In genomic region chr2:14631676-14632075, GRCh38 we compare ENCODE assay signal across 13 cellular contexts. TPM values are rescaled to one million over a fixed set of nuclear protein-coding genes. Genes with fewer than 3 reads are reported as not detected.
A peak's percentile ranks its signal among the peaks of the same experiment; 100 is the strongest.
DNase-seq lines count a peak whose midpoint lies in the region; ATAC-seq, FAIRE-seq and TF ChIP-seq lines count a peak whose summit lies in the region.
"Had no signal": no experiment of that assay in that cellular context is flagged by ENCODE, and none has a peak within 500 bp of the region (broad histone marks: within the 10 kb centered on the region; RNA-seq: fewer than 3 reads in every experiment).

No MANE protein-coding gene starts in this region.

- H3K27ac ChIP-seq in H9 (ENCODE audit: insufficient read length, low read depth, low read length) (no peak overlapping the region), right atrium auricular region (no peak overlapping the region)
- H3K27ac ChIP-seq: SK-N-MC had no signal

- H2AK5ac ChIP-seq in H9 (ENCODE audit: insufficient read length, low read length), result no peak overlapping the region

- no peak for FAIRE-seq in bronchial epithelial cell (lab: Jason Lieb, UNC)

- no peak overlapping the region for H4K91ac ChIP-seq in H9 (ENCODE audit: insufficient read length, low read depth, low read length)

- no peak overlapping the region for H2BK120ac ChIP-seq in H9 (ENCODE audit: low read depth, low read length, poor library complexity, severe bottlenecking)

- H4K20me1 ChIP-seq in H9 (ENCODE audit: control insufficient read depth, insufficient read depth, insufficient read length), result no peaks in the 10 kb centered on the region

- H2BK12ac ChIP-seq in H9 (ENCODE audit: insufficient read length, low read depth, low read length), result no peak overlapping the region

- no peak overlapping the region for H2BK20ac ChIP-seq in H9 (ENCODE audit: low read depth, low read length, poor library complexity, severe bottlenecking)

- H3K4me2 ChIP-seq in H9 (ENCODE audit: insufficient read depth, insufficient read length, low read length), result peak overlapping the region; percentile 75

- no CpG with 5 or more reads among the region's 1 CpG for WGBS in H9 (ENCODE audit: extremely low coverage, insufficient read length, low lambda C conversion rate)

- no peak overlapping the region for H3K56ac ChIP-seq in H9 (ENCODE audit: insufficient read length, low read depth, low read length)

- no peaks in the 10 kb centered on the region; a peak in 1 of 7 replicates for H3K36me3 Mint-ChIP-seq in H9 (ENCODE audit: insufficient read depth in 1 of 3, low read depth in 3 of 3)
- H3K36me3 Mint-ChIP-seq: IgD-negative memory B cell had no signal

- no peak overlapping the region for H2BK15ac ChIP-seq in H9 (ENCODE audit: low read depth, low read length)

- peak overlapping the region; percentile 60 to 81 for H3K4me3 Mint-ChIP-seq in H9
- H3K4me3 Mint-ChIP-seq: CD4-positive, alpha-beta T cell; IgD-negative memory B cell had no signal

- H2AFZ ChIP-seq in H9 (ENCODE audit: low read length), result no peak overlapping the region

- peaks cover 22 to 29% of the 10 kb centered on the region in 2 experiments for H3K4me1 Mint-ChIP-seq in H9

- H3K79me2 ChIP-seq in H9 (ENCODE audit: insufficient read depth, low read length), result no peaks in the 10 kb centered on the region

- H3K27me3 Mint-ChIP-seq in H9 (ENCODE audit: low read depth), result peaks cover 82% of the 10 kb centered on the region

- no peaks in the 10 kb centered on the region for H3K9me3 ChIP-seq in H9 (ENCODE audit: control insufficient read depth, low read depth, low read length)
- H3K9me3 ChIP-seq in right atrium auricular region, result no peaks in the 10 kb centered on the region

- H3K9me3 Mint-ChIP-seq in H9, result no peaks in the 10 kb centered on the region; a peak in 2 of 5 replicates
- H3K9me3 Mint-ChIP-seq: CD4-positive, alpha-beta T cell had no signal

- DNase-seq in H9 (no peak), bronchial epithelial cell (ENCODE audit: low read depth) (no peak), kidney epithelial cell (ENCODE audit: low read depth) (no peak), retinal pigment epithelial cell (ENCODE audit: low read depth) (no peak), activated gamma-delta T cell treated with Interleukin-2 at 50 U/mL for 16 hours (no peak), right atrium auricular region (ENCODE audit: low spot score) (no peak)
- DNase-seq in activated T-cell treated with anti-CD3 and anti-CD28 coated beads, Interleukin-2, amount 50 U/mL, for 48 hours, result no peak
- DNase-seq: activated CD4-positive, alpha-beta T cell treated with anti-CD3 and anti-CD28 coated beads, Interleukin-2, amount 50 U/mL, for 4 hours; CD4-positive, alpha-beta T cell; NCI-H1436 treated with DMSO at 0.1 percent for 48 hours had no signal

- no peak overlapping the region for H3K18ac ChIP-seq in H9 (ENCODE audit: insufficient read length, low read depth, low read length)

- H3K23ac ChIP-seq in H9 (ENCODE audit: insufficient read length, low read depth, low read length), result no peak overlapping the region

- H3K36me3 ChIP-seq in bronchial epithelial cell (ENCODE audit: control insufficient read depth, insufficient read depth, low read length) (no peaks in the 10 kb centered on the region), kidney epithelial cell (ENCODE audit: control insufficient read depth, insufficient read depth, low read length) (no peaks in the 10 kb centered on the region), right atrium auricular region (no peaks in the 10 kb centered on the region)

- no peak for TF ChIP-seq CTCF in H9 (conservative IDR thresholded peaks at IDR 0.05)
- TF ChIP-seq CTCF in bronchial epithelial cell (IDR thresholded peaks at IDR 0.05; ENCODE audit: insufficient read depth, low read length, severe bottlenecking), result no peak
- no peak for TF ChIP-seq CTCF in kidney epithelial cell (IDR thresholded peaks at IDR 0.05; ENCODE audit: insufficient read depth, low read length, poor library complexity, severe bottlenecking)
- no peak for TF ChIP-seq CTCF in retinal pigment epithelial cell (conservative IDR thresholded peaks at IDR 0.05; ENCODE audit: low read depth, low read length)
- TF ChIP-seq CTCF in right atrium auricular region (IDR thresholded peaks at IDR 0.05), result no peak

- H3K27me3 ChIP-seq in H9 (ENCODE audit: insufficient read depth, low read length) (peaks cover 25% of the 10 kb centered on the region), bronchial epithelial cell (ENCODE audit: control insufficient read depth, insufficient read depth, low read length) (no peaks in the 10 kb centered on the region), kidney epithelial cell (ENCODE audit: control insufficient read depth, insufficient read depth, low read length) (no peaks in the 10 kb centered on the region), right atrium auricular region (peaks cover 0 to 9% of the 10 kb centered on the region in 2 donors)

- no peak overlapping the region for H4K5ac ChIP-seq in H9 (ENCODE audit: insufficient read length, low read depth, low read length)

- no peaks in the 10 kb centered on the region for H3K79me1 ChIP-seq in H9 (ENCODE audit: insufficient read depth, low read depth, low read length, poor library complexity, severe bottlenecking)

- H3K23me2 ChIP-seq in H9 (ENCODE audit: insufficient read length, low read depth, low read length, poor library complexity, severe bottlenecking), result peaks cover 18% of the 10 kb centered on the region

- H3K4me3 ChIP-seq in bronchial epithelial cell (ENCODE audit: low read depth, low read length) (peak overlapping the region; percentile 82), kidney epithelial cell (ENCODE audit: low read depth, low read length) (peak overlapping the region; percentile 47), retinal pigment epithelial cell (ENCODE audit: low read length) (peak overlapping the region; percentile 65), right atrium auricular region (peak overlapping the region in 1 of 2 donors; percentile 53)

- no peak overlapping the region for H3T11ph ChIP-seq in H9 (ENCODE audit: low read length)

- H3K4me1 ChIP-seq in H9 (ENCODE audit: insufficient read depth, low read length) (peaks cover 3% of the 10 kb centered on the region; the same call in 1 of the 2 replicates), right atrium auricular region (peaks cover 0 to 42% of the 10 kb centered on the region in 2 donors)

- no peak overlapping the region for H4K8ac ChIP-seq in H9 (replicated peaks; ENCODE audit: insufficient read length, low read depth, low read length)

- ATAC-seq in HG03378 (IDR thresholded peaks at IDR 0.05; ENCODE audit: unreplicated experiment), result no peak

- no peak overlapping the region for H3K14ac ChIP-seq in H9 (ENCODE audit: insufficient read depth, low read length)

- no peak overlapping the region for H3K4ac ChIP-seq in H9 (ENCODE audit: low read depth, low read length)

- no peak overlapping the region for H3K9ac ChIP-seq in H9 (ENCODE audit: extremely low read depth, insufficient read length, low read length)

- H3K27ac Mint-ChIP-seq in H9, result no peak overlapping the region
- H3K27ac Mint-ChIP-seq: CD4-positive, alpha-beta T cell had no signal

- no peak overlapping the region for H2BK5ac ChIP-seq in H9 (ENCODE audit: insufficient read length, low read length)

RNA-seq across cellular contexts. Expression of gene LRATD1, which starts 0.8 kb away (rescaled TPM):
- total RNA-seq in H9 (2021) (0.31 and 0.39 TPM in 2 replicates), bronchial epithelial cell (23.2 and 27.8 TPM in 2 replicates), kidney epithelial cell (11.4 and 11.6 TPM in 2 replicates), right atrium auricular region (10 to 100 TPM in 1 of 2 donors, 1 to 10 TPM in 1; 3.1 to 10.5 TPM)
- total RNA-seq: CD4-positive, alpha-beta T cell had no signal
